15 cellular contexts compared by ENCODE assay signal in genomic region chr11:43924112-43924855, GRCh38. TPM values are rescaled to one million over a fixed set of nuclear protein-coding genes. Genes with fewer than 3 reads are reported as not detected.
DNase-seq lines count a peak whose midpoint lies in the region; ATAC-seq and TF ChIP-seq lines count a peak whose summit lies in the region.
"Had no signal": no experiment of that assay in that cellular context is flagged by ENCODE, and none has a peak within 500 bp of the region (broad histone marks: within the 10 kb centered on the region; RNA-seq: fewer than 3 reads in every experiment).

No MANE protein-coding gene starts in this region.

- WGBS in adrenal gland, 4 donors, result 83 to 92% (median 91%) methylated on average over 9 to 27 of the region's 27 CpGs

- H3K4me1 ChIP-seq in BE2C (peaks cover 62% of the 10 kb centered on the region), adrenal gland (replicated peaks in 1 of 2) (peaks cover 14 to 68% of the 10 kb centered on the region in 2 donors), OCI-LY7 (ENCODE audit: insufficient read depth, low read length, poor library complexity, severe bottlenecking) (no peaks in the 10 kb centered on the region)

- TF ChIP-seq POLR2A in adrenal gland (IDR thresholded peaks at IDR 0.05), result no peak

- CTCF ChIA-PET in OCI-LY7 (lab: Charles Lee; ENCODE audit: unreplicated experiment), result no interaction called here

- H3K36me3 ChIP-seq in BE2C (peaks cover 6% of the 10 kb centered on the region), adrenal gland (replicated peaks in 1 of 2) (peaks cover 0 to 8% of the 10 kb centered on the region in 2 donors), OCI-LY7 (ENCODE audit: insufficient read depth, low read length) (no peaks in the 10 kb centered on the region), MG63 (peaks cover 10% of the 10 kb centered on the region)

- intact Hi-C loops in adrenal gland (cut with DNase I) (no loop called here), OCI-LY7 (cut with micrococcal nuclease; ENCODE audit: unreplicated experiment) (no loop called here)

- no peaks in the 10 kb centered on the region for H3K36me3 Mint-ChIP-seq in glutamatergic neuron (ENCODE audit: unreplicated experiment)

- no TSS peak for BruUV-seq in OCI-LY7 (replicated peaks; lab: Mats Ljungman, UMichigan)

- H2AFZ ChIP-seq in OCI-LY7 (ENCODE audit: low read length), result no peak overlapping the region

- TF ChIP-seq CTCF in BE2C (IDR thresholded peaks at IDR 0.05; ENCODE audit: low read depth, low read length) (peak; percentile 37), adrenal gland (IDR thresholded peaks at IDR 0.05) (no peak), glutamatergic neuron (IDR thresholded peaks at IDR 0.05; ENCODE audit: partially characterized antibody, unreplicated experiment) (peak; percentile 28), retinal pigment epithelial cell (conservative IDR thresholded peaks at IDR 0.05; ENCODE audit: low read depth, low read length) (peak; percentile 23), OCI-LY7 (conservative IDR thresholded peaks at IDR 0.05; ENCODE audit: low read length) (no peak)

- H4K20me1 ChIP-seq in OCI-LY7 (ENCODE audit: insufficient read depth, low read length), result no peaks in the 10 kb centered on the region

- peak overlapping the region in 4 of 5 donors; percentile 56 to 93 (median 82) for H3K27ac ChIP-seq in adrenal gland
- no peak overlapping the region for H3K27ac ChIP-seq in OCI-LY7 (ENCODE audit: low read depth, low read length, poor library complexity, severe bottlenecking)

- peak overlapping the region; percentile 99 for H3K27ac Mint-ChIP-seq in glutamatergic neuron (ENCODE audit: unreplicated experiment)
- H3K27ac Mint-ChIP-seq: activated naive CD4-positive, alpha-beta T cell treated with anti-CD3 and anti-CD28 coated beads, Interleukin-2, amount 10 ng/mL, durations not matched to agents 7 days and 5 days; B cell had no signal

- H3K9me3 ChIP-seq in BE2C (no peaks in the 10 kb centered on the region), adrenal gland (replicated peaks in 1 of 3) (no peaks in the 10 kb centered on the region), OCI-LY7 (ENCODE audit: low read length) (no peaks in the 10 kb centered on the region), MG63 (no peaks in the 10 kb centered on the region)

- peak overlapping the region; percentile 85 for H3K4me3 Mint-ChIP-seq in glutamatergic neuron (ENCODE audit: unreplicated experiment)
- H3K4me3 Mint-ChIP-seq: activated naive CD4-positive, alpha-beta T cell treated with anti-CD3 and anti-CD28 coated beads, Interleukin-2, amount 10 ng/mL, durations not matched to agents 7 days and 5 days; B cell had no signal

- no peak overlapping the region for H3K4me3 ChIP-seq in BE2C (ENCODE audit: low read depth, low read length)
- no peak overlapping the region for H3K4me3 ChIP-seq in adrenal gland
- H3K4me3 ChIP-seq in retinal pigment epithelial cell (ENCODE audit: low read length), result no peak overlapping the region
- H3K4me3 ChIP-seq in OCI-LY7 (ENCODE audit: low read depth, low read length, poor library complexity, severe bottlenecking), result no peak overlapping the region
- no peak overlapping the region for H3K4me3 ChIP-seq in MG63

- DNase-seq in BE2C, result peak; percentile 50
- peak in 1 of 7 donors; percentile 51 for DNase-seq in adrenal gland
- DNase-seq in glutamatergic neuron, result no peak
- no peak for DNase-seq in retinal pigment epithelial cell (ENCODE audit: low read depth)
- DNase-seq in OCI-LY7 (ENCODE audit: low spot score), result no peak
- no peak for DNase-seq in mucosa of gallbladder (ENCODE audit: low spot score)
- DNase-seq in MG63, result no peak
- DNase-seq: activated naive CD4-positive, alpha-beta T cell treated with anti-CD3 and anti-CD28 coated beads, Interleukin-2, amount 10 ng/mL, durations not matched to agents 7 days and 5 days; GDM1; NCI-H1694 treated with DMSO at 0.1 percent for 48 hours; RPMI8226; stimulated activated CD4-positive, alpha-beta T cell treated with anti-CD3 and anti-CD28 coated beads, Interleukin-1b, Interleukin-23, amount 100 ng/mL, for 48 hours had no signal

- H3K4me1 Mint-ChIP-seq in glutamatergic neuron (ENCODE audit: low read depth, unreplicated experiment), result peaks cover 64% of the 10 kb centered on the region
- H3K4me1 Mint-ChIP-seq: B cell had no signal

- H3K79me2 ChIP-seq in OCI-LY7 (ENCODE audit: insufficient read depth, low read depth, low read length), result no peaks in the 10 kb centered on the region

- ATAC-seq in GM21526 (IDR thresholded peaks at IDR 0.05; ENCODE audit: low FRiP score, unreplicated experiment), result no peak
- ATAC-seq: esophagus mucosa had no signal

- H3K27me3 Mint-ChIP-seq in glutamatergic neuron (ENCODE audit: unreplicated experiment), result peaks cover 9% of the 10 kb centered on the region
- H3K27me3 Mint-ChIP-seq: activated naive CD4-positive, alpha-beta T cell treated with anti-CD3 and anti-CD28 coated beads, Interleukin-2, amount 10 ng/mL, durations not matched to agents 7 days and 5 days; B cell had no signal

- no peaks in the 10 kb centered on the region for H3K9me2 ChIP-seq in OCI-LY7 (ENCODE audit: insufficient read depth, low read length)

- H3K27me3 ChIP-seq in BE2C (no peaks in the 10 kb centered on the region), adrenal gland (no peaks in the 10 kb centered on the region), MG63 (no peaks in the 10 kb centered on the region)

- H3K9me3 Mint-ChIP-seq in glutamatergic neuron (ENCODE audit: unreplicated experiment), result peaks cover 18% of the 10 kb centered on the region
- H3K9me3 Mint-ChIP-seq: activated naive CD4-positive, alpha-beta T cell treated with anti-CD3 and anti-CD28 coated beads, Interleukin-2, amount 10 ng/mL, durations not matched to agents 7 days and 5 days had no signal

- H3K4me2 ChIP-seq in OCI-LY7 (ENCODE audit: low read length), result no peak overlapping the region

- POLR2A ChIA-PET in OCI-LY7 (lab: Charles Lee), result no interaction called here

RNA-seq across cellular contexts. Expression of gene C11orf96, which starts 18.2 kb away (rescaled TPM):
- 125 TPM for polyA plus RNA-seq in BE2C (2012; ENCODE audit: insufficient read depth, insufficient read length, low read depth)
- total RNA-seq in adrenal gland (100 to 1,000 TPM; 102 to 549 (median 313) TPM), glutamatergic neuron (ENCODE audit: unreplicated experiment) (74.9 TPM), OCI-LY7 (2022) (not detected in 2 replicates), mucosa of gallbladder (143 TPM)
- polyA plus RNA-seq in adrenal gland, result 100 to 1,000 TPM in 1 of 3 donors, 10 to 100 TPM in 2; 10.0 to 298 (median 57.6) TPM
- total RNA-seq in OCI-LY7 (2014; rRNA removed; shearing (Covaris generic)), result not detected in 2 replicates
- 0.54 and 0.86 TPM in 2 replicates for total RNA-seq in MG63 (2014; rRNA removed; shearing (Covaris generic); ENCODE audit: low replicate concordance)

RNA-seq across cellular contexts. Expression of gene ALKBH3, which starts 43.7 kb away (rescaled TPM):
- polyA plus RNA-seq in BE2C (2012; ENCODE audit: insufficient read depth, insufficient read length, low read depth), result 24.4 TPM
- 10 to 100 TPM; 19.7 to 40.9 (median 28.4) TPM for total RNA-seq in adrenal gland
- polyA plus RNA-seq in adrenal gland, result 10 to 100 TPM; 32.9 to 44.4 (median 38.4) TPM
- total RNA-seq in glutamatergic neuron (ENCODE audit: unreplicated experiment), result 30.4 TPM
- not detected in 2 replicates for total RNA-seq in OCI-LY7 (2014; rRNA removed; shearing (Covaris generic))
- not detected in 2 replicates for total RNA-seq in OCI-LY7 (2022)
- 29.3 TPM for total RNA-seq in mucosa of gallbladder
- 59.3 and 129 TPM in 2 replicates for total RNA-seq in MG63 (2014; rRNA removed; shearing (Covaris generic); ENCODE audit: low replicate concordance)

Comparison
In these comparisons a context has a peak if more than half of its experiments do, and no peak if none do; other contexts are left out.
1. CTCF ChIP-seq: peak in BE2C (single experiment), glutamatergic neuron (single experiment) and retinal pigment epithelial cell (single experiment); none in adrenal gland (0 of 6) and OCI-LY7 (single experiment).
2. RNA of gene C11orf96, which starts 18.2 kb away (total RNA-seq): 102 to 549 TPM in adrenal gland, 143 TPM in mucosa of gallbladder (single experiment) and 74.9 TPM in glutamatergic neuron (single experiment); 0.54 to 0.86 TPM in MG63 and not detected in OCI-LY7; every median in the first group is over 10 times any median in the second.
3. RNA of gene ALKBH3, which starts 43.7 kb away (total RNA-seq): 59.3 to 129 TPM in MG63, 30.4 TPM in glutamatergic neuron (single experiment), 29.3 TPM in mucosa of gallbladder (single experiment) and 19.7 to 40.9 TPM in adrenal gland; not detected in OCI-LY7; every median in the first group is over 10 times any median in the second.